Comparison of ENCODE assay signal across 1 cellular context in genomic region chr17:18259621-18260331, GRCh38.
TF ChIP-seq lines count a peak whose summit lies in the region.

No MANE protein-coding gene starts in this region.

TF ChIP-seq in A549, 52 proteins besides CTCF, POLR2A, EP300 and RAD21 (continued from another document):
- no peak for TF ChIP-seq ATOH8 (CRISPR knock-in tag; IDR thresholded peaks at IDR 0.05; ENCODE audit: low read depth)
